In the genomic region with DNA sequence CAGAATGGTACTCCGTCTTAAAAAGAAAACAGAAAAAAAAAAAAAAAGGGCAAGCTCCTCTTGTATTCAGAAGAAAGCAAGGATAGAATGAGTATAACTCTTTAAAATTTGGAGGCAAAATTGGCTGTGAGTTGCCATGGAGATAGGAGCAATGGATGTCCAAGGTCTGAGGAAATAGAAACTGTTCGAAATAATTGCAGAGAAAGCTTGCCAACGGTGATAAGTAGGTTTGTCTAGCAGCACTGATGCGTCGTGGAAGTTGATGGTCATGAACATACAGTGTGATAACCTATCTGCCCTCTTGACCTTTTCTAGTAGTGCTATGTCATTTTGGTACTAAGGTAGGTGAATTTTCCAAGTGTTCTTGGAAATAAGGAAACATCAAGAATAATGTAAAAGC, we compare ENCODE assay signal across 29 cellular contexts. TPM values are rescaled to one million over a fixed set of nuclear protein-coding genes. Genes with fewer than 3 reads are reported as not detected.
DNase-seq lines count a peak whose midpoint lies in the region; ATAC-seq, FAIRE-seq and TF ChIP-seq lines count a peak whose summit lies in the region.
"Had no signal": no experiment of that assay in that cellular context is flagged by ENCODE, and none has a peak within 500 bp of the region (broad histone marks: within the 10 kb centered on the region; RNA-seq: fewer than 3 reads in every experiment).

No MANE protein-coding gene starts in this region.

- intact Hi-C loops in IMR-90 (cut with micrococcal nuclease) = no loop called here
- intact Hi-C loops in K562 (cut with micrococcal nuclease) = no loop called here
- intact Hi-C loops in activated T-helper 1 cell treated with anti-CD3 and anti-CD28 coated beads, Interleukin-12 subunit alpha, Interleukin-12 subunit beta, Interleukin-2, Interleukin-4 antibody, amounts not matched to agents 30 ng/mL and 10 ng/mL and 1 ng/mL, durations not matched to agents 14 hours and 24 hours and 36 hours (cut with micrococcal nuclease) = no loop called here

- no peak overlapping the region for H2BK5ac ChIP-seq in IMR-90 (ENCODE audit: low read depth, low read length, poor library complexity, severe bottlenecking)

- ATAC-seq in IMR-90 (ENCODE audit: low read depth) = no peak
- ATAC-seq in K562 = no peak
- ATAC-seq: HCT116 had no signal

- H3K79me2 ChIP-seq in K562 (ENCODE audit: control insufficient read depth, insufficient read depth, low read length) (peaks cover 31% of the 10 kb centered on the region), osteoblast (ENCODE audit: insufficient read depth, low read length) (peaks cover 75% of the 10 kb centered on the region)

- dilution Hi-C loops in IMR-90 (cut with HindIII; ENCODE audit: low sequenced_read_pairs, unreplicated experiment) = no loop called here

- H3K4ac ChIP-seq in IMR-90 (ENCODE audit: low read depth, low read length) = no peak overlapping the region

- no CpG with 5 or more reads among the region's 5 CpGs for WGBS in IMR-90 (ENCODE audit: extremely low coverage in 2 of 2, insufficient read length in 1 of 2), 2 experiments
- WGBS in K562 (ENCODE audit: insufficient coverage, low coverage, missing lambda C conversion rate) = 7% methylated on average over 4 of the region's 5 CpGs

- H3K4me3 ChIP-seq in IMR-90 (ENCODE audit: insufficient read depth, low read depth, low read length) = no peak overlapping the region
- no peak overlapping the region for H3K4me3 ChIP-seq in K562
- H3K4me3 ChIP-seq in osteoblast (ENCODE audit: insufficient read depth, low read length) = no peak overlapping the region
- H3K4me3 ChIP-seq: MG63, SJSA1 had no signal

- no peak overlapping the region for H3K4me3 Mint-ChIP-seq in activated T-helper 1 cell treated with anti-CD3 and anti-CD28 coated beads, Interleukin-12 subunit alpha, Interleukin-12 subunit beta, Interleukin-2, Interleukin-4 antibody, amounts not matched to agents 30 ng/mL and 10 ng/mL and 1 ng/mL, durations not matched to agents 14 hours and 24 hours and 36 hours

- peaks cover 4% of the 10 kb centered on the region for H3K27me3 Mint-ChIP-seq in activated T-helper 1 cell treated with anti-CD3 and anti-CD28 coated beads, Interleukin-12 subunit alpha, Interleukin-12 subunit beta, Interleukin-2, Interleukin-4 antibody, amounts not matched to agents 30 ng/mL and 10 ng/mL and 1 ng/mL, durations not matched to agents 14 hours and 24 hours and 36 hours (ENCODE audit: insufficient read depth)
- H3K27me3 Mint-ChIP-seq: CD4-positive, alpha-beta memory T cell had no signal

- in situ Hi-C loops in IMR-90 (cut with MboI; ENCODE audit: low sequenced_read_pairs) = no loop called here
- in situ Hi-C loops in K562 (cut with MboI) = no loop called here

- TF ChIP-seq CTCF in IMR-90 (conservative IDR thresholded peaks at IDR 0.05; ENCODE audit: low read depth, low read length) = no peak
- TF ChIP-seq CTCF in K562 (IDR thresholded peaks at IDR 0.05 in 2 of 3, conservative IDR thresholded peaks at IDR 0.05 in 1 of 3; ENCODE audit: insufficient read depth in 2 of 3, low read depth in 1 of 3, low read length in 3 of 3) = no peak
- TF ChIP-seq CTCF in osteoblast (IDR thresholded peaks at IDR 0.05; ENCODE audit: extremely low read depth, low read depth, low read length) = no peak

- TF ChIP-seq RAD21 in IMR-90 (IDR thresholded peaks at IDR 0.05; ENCODE audit: low read length) (no peak), K562 (CRISPR knock-in tag; conservative IDR thresholded peaks at IDR 0.05 in 1 of 2, IDR thresholded peaks at IDR 0.05 in 1 of 2) (no peak)

- no peaks in the 10 kb centered on the region for H3K9me3 Mint-ChIP-seq in activated T-helper 1 cell treated with anti-CD3 and anti-CD28 coated beads, Interleukin-12 subunit alpha, Interleukin-12 subunit beta, Interleukin-2, Interleukin-4 antibody, amounts not matched to agents 30 ng/mL and 10 ng/mL and 1 ng/mL, durations not matched to agents 14 hours and 24 hours and 36 hours
- H3K9me3 Mint-ChIP-seq: CD4-positive, alpha-beta memory T cell had no signal

- CTCF ChIA-PET in IMR-90 (lab: Yijun Ruan, JAX) = no interaction called here
- CTCF ChIA-PET in K562 (lab: Yijun Ruan, JAX; ENCODE audit: low intra/inter-chr PET ratio) = no interaction called here

- H3K9me3 ChIP-seq in IMR-90 (ENCODE audit: control insufficient read depth, insufficient read depth, low read length) (no peaks in the 10 kb centered on the region), K562 (replicated peaks; ENCODE audit: control insufficient read depth, insufficient read depth, low read depth, low read length) (no peaks in the 10 kb centered on the region), osteoblast (ENCODE audit: low read depth, low read length) (no peaks in the 10 kb centered on the region)
- H3K9me3 ChIP-seq: Caco-2, MG63, SJSA1 had no signal

- H2AK5ac ChIP-seq in IMR-90 (ENCODE audit: low read depth, low read length) = no peak overlapping the region

- H3K27ac ChIP-seq in IMR-90 (ENCODE audit: insufficient read depth, low read length) (no peak overlapping the region), K562 (ENCODE audit: extremely low read depth, low read depth, low read length) (no peak overlapping the region), osteoblast (ENCODE audit: low read depth, low read length) (no peak overlapping the region)
- H3K27ac ChIP-seq: HL-60, SJSA1 had no signal

- H3K4me1 ChIP-seq in IMR-90 (ENCODE audit: control insufficient read depth, insufficient read depth, low read length) (peaks cover 8% of the 10 kb centered on the region), K562 (replicated peaks in 1 of 2; ENCODE audit: control insufficient read depth in 2 of 2, insufficient read depth in 2 of 2, low read length in 2 of 2) (peaks cover 8 to 18% of the 10 kb centered on the region in 2 experiments; a peak in 4 of 5 replicates), osteoblast (ENCODE audit: insufficient read depth, low read length) (peaks cover 14% of the 10 kb centered on the region)
- H3K4me1 ChIP-seq: Caco-2 had no signal

- no peak overlapping the region for H3K14ac ChIP-seq in IMR-90 (replicated peaks; ENCODE audit: low read depth, low read length)

- H3K9ac ChIP-seq in IMR-90 (ENCODE audit: low read depth, low read length) (no peak overlapping the region), K562 (ENCODE audit: insufficient read depth in 1 of 2, low read depth in 2 of 2, low read length in 2 of 2) (no peak overlapping the region)

- H2AFZ ChIP-seq in IMR-90 (replicated peaks; ENCODE audit: low read length, poor library complexity) (no peak overlapping the region), K562 (ENCODE audit: low read depth, low read length) (no peak overlapping the region), osteoblast (ENCODE audit: low read length) (no peak overlapping the region)

- H3K56ac ChIP-seq in IMR-90 (ENCODE audit: extremely low read depth, insufficient read depth, low read length) = no peak overlapping the region

- H2AK9ac ChIP-seq in IMR-90 (replicated peaks; ENCODE audit: low read depth, low read length, poor library complexity) = no peak overlapping the region

- peaks cover 11 to 70% of the 10 kb centered on the region in 2 experiments for H3K79me1 ChIP-seq in IMR-90 (ENCODE audit: low read depth in 1 of 2, low read length in 2 of 2)

- no peak overlapping the region for H4K5ac ChIP-seq in IMR-90 (ENCODE audit: low read depth, low read length)

- peaks cover 64% of the 10 kb centered on the region for H3K4me1 Mint-ChIP-seq in activated T-helper 1 cell treated with anti-CD3 and anti-CD28 coated beads, Interleukin-12 subunit alpha, Interleukin-12 subunit beta, Interleukin-2, Interleukin-4 antibody, amounts not matched to agents 30 ng/mL and 10 ng/mL and 1 ng/mL, durations not matched to agents 14 hours and 24 hours and 36 hours (ENCODE audit: low read depth)

- H4K8ac ChIP-seq in IMR-90 (ENCODE audit: low read depth in 2 of 2, low read length in 2 of 2) = no peak overlapping the region

- DNase-seq in GM12891 (ENCODE audit: insufficient read length, low spot score) = no peak
- no peak for DNase-seq in IMR-90
- no peak for DNase-seq in K562 (ENCODE audit: extremely low read depth in 1 of 4, low spot score in 3 of 4)
- DNase-seq in osteoblast (ENCODE audit: insufficient read length, low spot score, missing footprints) = peak; percentile 51
- no peak for DNase-seq in OCI-M2 (lab: John Stamatoyannopoulos, UW; ENCODE audit: unreplicated experiment)
- DNase-seq in islet precursor cell = no peak
- DNase-seq in activated T-helper 1 cell treated with anti-CD3 and anti-CD28 coated beads, Interleukin-12 subunit alpha, Interleukin-12 subunit beta, Interleukin-2, Interleukin-4 antibody, amounts not matched to agents 30 ng/mL and 10 ng/mL and 1 ng/mL, durations not matched to agents 14 hours and 24 hours and 36 hours (ENCODE audit: low spot score) = no peak
- DNase-seq: C1 segment of cervical spinal cord; Caco-2; CD4-positive, alpha-beta memory T cell; DMS 273 treated with DMSO at 0.1 percent for 48 hours; DMS79; EL; GDM1; Kasumi-1; MG63; NCI-H2029; NCI-H446 treated with DMSO at 0.1 percent for 48 hours; NCI-H526; NCI-H82; NK-92 treated with Interleukin-12 subunit alpha and Interleukin-12 subunit beta, amount 100 ng/mL, for 24 hours; Right ventricle myocardium superior; RPMI8226 had no signal

- no peak overlapping the region for H3K18ac ChIP-seq in IMR-90 (ENCODE audit: low read depth, low read length)

- H3K27me3 ChIP-seq in IMR-90 (ENCODE audit: control insufficient read depth, insufficient read depth, low read length) = no peaks in the 10 kb centered on the region
- H3K27me3 ChIP-seq in K562 (ENCODE audit: control insufficient read depth in 2 of 2, insufficient read depth in 2 of 2, low read length in 2 of 2) = no peaks in the 10 kb centered on the region
- H3K27me3 ChIP-seq in osteoblast (ENCODE audit: insufficient read depth, low read length) = no peaks in the 10 kb centered on the region
- H3K27me3 ChIP-seq: MG63, SJSA1 had no signal

- no peak overlapping the region for H2BK15ac ChIP-seq in IMR-90 (ENCODE audit: low read depth, low read length)

- H2BK20ac ChIP-seq in IMR-90 (ENCODE audit: low read depth, low read length) = no peak overlapping the region

- 0 out of 2 replicates have a peak overlapping the region, but pooled peaks have one; percentile 14 for H3K23ac ChIP-seq in IMR-90 (ENCODE audit: low read depth, low read length)

- BruUV-seq in IMR-90 (replicated peaks; lab: Mats Ljungman, UMichigan) = no TSS peak
- BruUV-seq in K562 (replicated peaks; lab: Mats Ljungman, UMichigan) = no TSS peak

- H3K27ac Mint-ChIP-seq in activated T-helper 1 cell treated with anti-CD3 and anti-CD28 coated beads, Interleukin-12 subunit alpha, Interleukin-12 subunit beta, Interleukin-2, Interleukin-4 antibody, amounts not matched to agents 30 ng/mL and 10 ng/mL and 1 ng/mL, durations not matched to agents 14 hours and 24 hours and 36 hours = no peak overlapping the region

- no peak overlapping the region for H4K91ac ChIP-seq in IMR-90 (ENCODE audit: insufficient read depth, low read depth, low read length)

- H3K9me1 ChIP-seq in IMR-90 (ENCODE audit: insufficient read depth, low read length) = peaks cover 17% of the 10 kb centered on the region
- H3K9me1 ChIP-seq in K562 (ENCODE audit: control insufficient read depth, insufficient read depth, low read length) = no peaks in the 10 kb centered on the region

- peaks cover 3% of the 10 kb centered on the region for H3K36me3 Mint-ChIP-seq in activated T-helper 1 cell treated with anti-CD3 and anti-CD28 coated beads, Interleukin-12 subunit alpha, Interleukin-12 subunit beta, Interleukin-2, Interleukin-4 antibody, amounts not matched to agents 30 ng/mL and 10 ng/mL and 1 ng/mL, durations not matched to agents 14 hours and 24 hours and 36 hours (ENCODE audit: low read depth)

- FAIRE-seq in GM12891 (lab: Jason Lieb, UNC) (peak; percentile 31), K562 (lab: Jason Lieb, UNC) (peak; percentile 23)
- FAIRE-seq: GM12892, H1 had no signal

- no peak overlapping the region for H2BK120ac ChIP-seq in IMR-90 (ENCODE audit: low read depth, low read length)

- no peaks in the 10 kb centered on the region; the same call in 1 of the 2 replicates for H3K36me3 ChIP-seq in IMR-90 (ENCODE audit: control insufficient read depth, insufficient read depth, low read length)
- H3K36me3 ChIP-seq in K562 (ENCODE audit: control insufficient read depth, insufficient read depth, low read length) = no peaks in the 10 kb centered on the region
- no peaks in the 10 kb centered on the region for H3K36me3 ChIP-seq in osteoblast (ENCODE audit: insufficient read depth, low read length)

- POLR2A ChIA-PET in IMR-90 (lab: Charles Lee; ENCODE audit: unreplicated experiment) = no interaction called here
- POLR2A ChIA-PET in K562 (lab: Yijun Ruan, JAX) = interaction anchor here (1.2 to 1.7 kb wide), 2 partner anchors 9 to 13 kb away, joined by 3 to 7 read pairs; no protein-coding TSS in a partner anchor

- TF ChIP-seq POLR2A in GM12891 (IDR thresholded peaks at IDR 0.05; ENCODE audit: low read depth, low read length) (no peak), IMR-90 (IDR thresholded peaks at IDR 0.05; ENCODE audit: low read depth, low read length) (no peak), K562 (conservative IDR thresholded peaks at IDR 0.05) (no peak)

- TF ChIP-seq EP300 in K562 (IDR thresholded peaks at IDR 0.05; ENCODE audit: low read length) = no peak

- no peak overlapping the region; the same call in 1 of the 2 replicates for H3K4me2 ChIP-seq in IMR-90 (ENCODE audit: low read depth, low read length)
- no peak overlapping the region for H3K4me2 ChIP-seq in K562 (ENCODE audit: insufficient read depth, low read length)
- H3K4me2 ChIP-seq in osteoblast (ENCODE audit: insufficient read depth, low read length) = no peak overlapping the region

- peaks cover 41% of the 10 kb centered on the region for H4K20me1 ChIP-seq in IMR-90 (ENCODE audit: insufficient read depth, low read length)
- peaks cover 10% of the 10 kb centered on the region; the same call in 1 of the 2 replicates for H4K20me1 ChIP-seq in K562 (replicated peaks; ENCODE audit: control insufficient read depth, insufficient read depth, low read length)
- H4K20me1 ChIP-seq in osteoblast (ENCODE audit: insufficient read depth, low read length) = peaks cover 30% of the 10 kb centered on the region

RNA-seq across cellular contexts. Expression of a gene that starts 3.0 kb away (rescaled TPM):
- 4.7 TPM for polyA plus RNA-seq in GM12891 (2012; ENCODE audit: low read depth, missing spikeins)
- total RNA-seq in IMR-90 (2012; rRNA removed) (16.0 and 16.9 TPM in 2 replicates), K562 (2014; rRNA removed) (3.7 and 6.3 TPM in 2 replicates), K562 (2014; rRNA removed; fragmentation: Illumina TruSeq; extraction: Trizol) (7.7 and 9.0 TPM in 2 replicates), K562 (2015; rRNA removed; fragmentation: Illumina TruSeq; extraction: Trizol) (9.0 and 10.4 TPM in 2 replicates), K562 (2021) (5.4 and 7.6 TPM in 2 replicates), osteoblast (15.2 and 15.9 TPM in 2 replicates)
- polyA plus RNA-seq in IMR-90 (2012; rRNA removed) (8.0 and 10.5 TPM in 2 replicates), K562 (2011; rRNA removed) (11.3 and 13.3 TPM in 2 replicates), K562 (2014; fragmentation: Illumina TruSeq; extraction: Trizol) (9.1 and 9.3 TPM in 2 replicates), K562 (2014; fragmentation: Nextera tagmentation; extraction: Ambion mirVana) (1 to 10 TPM; 1.9 to 2.0 TPM), K562 (2014; rRNA removed) (7.1 and 9.9 TPM in 2 replicates)
- 2.8 and 3.5 TPM in 2 replicates for polyA plus RNA-seq in IMR-90 (2012; cell fraction: cytosol; rRNA removed)
- 8.8 and 35.7 TPM in 2 replicates for polyA plus RNA-seq in IMR-90 (2012; cell fraction: nucleus; rRNA removed; ENCODE audit: low replicate concordance)
- total RNA-seq in K562 (2011; cell fraction: chromatin; rRNA removed; ENCODE audit: low replicate concordance) = 7.5 and 17.7 TPM in 2 replicates
- total RNA-seq in K562 (2011; cell fraction: nucleolus; rRNA removed) = 4.7 and 5.3 TPM in 2 replicates
- 11.8 and 17.6 TPM in 2 replicates for total RNA-seq in K562 (2011; cell fraction: nucleoplasm; rRNA removed)
- 5.2 and 7.1 TPM in 2 replicates for polyA plus RNA-seq in K562 (2011; cell fraction: cytosol; rRNA removed)
- polyA plus RNA-seq in K562 (2011; cell fraction: nucleus; rRNA removed) = 14.5 and 17.2 TPM in 2 replicates
- polyA plus RNA-seq in K562 (2012) = 7.7 and 9.9 TPM in 2 replicates
- 5.8 and 7.7 TPM in 2 replicates for polyA minus RNA-seq in K562 (2011; rRNA and poly(A)+ RNA removed)
- 2.8 and 3.3 TPM in 2 replicates for polyA minus RNA-seq in K562 (2011; cell fraction: cytosol; rRNA and poly(A)+ RNA removed)
- 7.3 and 9.2 TPM in 2 replicates for polyA minus RNA-seq in K562 (2011; cell fraction: nucleus; rRNA and poly(A)+ RNA removed)
- total RNA-seq in activated T-helper 1 cell treated with anti-CD3 and anti-CD28 coated beads, Interleukin-12 subunit alpha, Interleukin-12 subunit beta, Interleukin-2, Interleukin-4 antibody, amounts not matched to agents 30 ng/mL and 10 ng/mL and 1 ng/mL, durations not matched to agents 14 hours and 24 hours and 36 hours = 12.7 and 16.3 TPM in 2 replicates

RNA-seq across cellular contexts. Expression of a gene that starts 10.0 kb away (rescaled TPM):
- polyA plus RNA-seq in GM12891 (2012; ENCODE audit: low read depth, missing spikeins) = not detected
- not detected in 2 replicates for total RNA-seq in IMR-90 (2012; rRNA removed)
- 0.13 TPM in 1 of 2 replicates, not detected in the other for polyA plus RNA-seq in IMR-90 (2012; rRNA removed)
- polyA plus RNA-seq in IMR-90 (2012; cell fraction: cytosol; rRNA removed) = not detected in 2 replicates
- not detected in 2 replicates for polyA plus RNA-seq in IMR-90 (2012; cell fraction: nucleus; rRNA removed; ENCODE audit: low replicate concordance)
- not detected in 2 replicates for total RNA-seq in K562 (2011; cell fraction: chromatin; rRNA removed; ENCODE audit: low replicate concordance)
- not detected in 2 replicates for total RNA-seq in K562 (2011; cell fraction: nucleolus; rRNA removed)
- not detected in 2 replicates for total RNA-seq in K562 (2011; cell fraction: nucleoplasm; rRNA removed)
- not detected in 2 replicates for total RNA-seq in K562 (2014; rRNA removed)
- not detected in 2 replicates for total RNA-seq in K562 (2014; rRNA removed; fragmentation: Illumina TruSeq; extraction: Trizol)
- total RNA-seq in K562 (2015; rRNA removed; fragmentation: Illumina TruSeq; extraction: Trizol) = not detected in 2 replicates
- not detected in 2 replicates for total RNA-seq in K562 (2021)
- polyA plus RNA-seq in K562 (2011; rRNA removed) = not detected in 2 replicates
- not detected in 2 replicates for polyA plus RNA-seq in K562 (2011; cell fraction: cytosol; rRNA removed)
- polyA plus RNA-seq in K562 (2011; cell fraction: nucleus; rRNA removed) = not detected in 2 replicates
- 0.14 and 0.15 TPM in 2 replicates for polyA plus RNA-seq in K562 (2012)
- polyA plus RNA-seq in K562 (2014; fragmentation: Illumina TruSeq; extraction: Trizol) = not detected in 2 replicates
- polyA plus RNA-seq in K562 (2014; fragmentation: Nextera tagmentation; extraction: Ambion mirVana) = under 1 TPM; 0.06 to 0.08 TPM
- polyA plus RNA-seq in K562 (2014; rRNA removed) = not detected in 2 replicates
- not detected in 2 replicates for polyA minus RNA-seq in K562 (2011; rRNA and poly(A)+ RNA removed)
- not detected in 2 replicates for polyA minus RNA-seq in K562 (2011; cell fraction: cytosol; rRNA and poly(A)+ RNA removed)
- polyA minus RNA-seq in K562 (2011; cell fraction: nucleus; rRNA and poly(A)+ RNA removed) = not detected in 2 replicates
- not detected in 2 replicates for total RNA-seq in osteoblast
- not detected in 2 replicates for total RNA-seq in activated T-helper 1 cell treated with anti-CD3 and anti-CD28 coated beads, Interleukin-12 subunit alpha, Interleukin-12 subunit beta, Interleukin-2, Interleukin-4 antibody, amounts not matched to agents 30 ng/mL and 10 ng/mL and 1 ng/mL, durations not matched to agents 14 hours and 24 hours and 36 hours
- total RNA-seq: A673; Caco-2; CD4-positive, alpha-beta memory T cell; H1; Right ventricle myocardium superior; SJSA1 had no signal
- polyA plus RNA-seq: H1 had no signal

RNA-seq across cellular contexts. Expression of a gene that starts 57.7 kb away (rescaled TPM):
- polyA plus RNA-seq in GM12891 (2012; ENCODE audit: low read depth, missing spikeins) = 262 TPM
- 234 and 284 TPM in 2 replicates for total RNA-seq in IMR-90 (2012; rRNA removed)
- 187 and 191 TPM in 2 replicates for polyA plus RNA-seq in IMR-90 (2012; rRNA removed)
- 40.3 and 57.1 TPM in 2 replicates for polyA plus RNA-seq in IMR-90 (2012; cell fraction: cytosol; rRNA removed)
- 35.9 and 194 TPM in 2 replicates for polyA plus RNA-seq in IMR-90 (2012; cell fraction: nucleus; rRNA removed; ENCODE audit: low replicate concordance)
- 251 and 452 TPM in 2 replicates for total RNA-seq in K562 (2011; cell fraction: chromatin; rRNA removed; ENCODE audit: low replicate concordance)
- 131 and 173 TPM in 2 replicates for total RNA-seq in K562 (2011; cell fraction: nucleolus; rRNA removed)
- 216 and 244 TPM in 2 replicates for total RNA-seq in K562 (2011; cell fraction: nucleoplasm; rRNA removed)
- total RNA-seq in K562 (2014; rRNA removed) = 177 and 222 TPM in 2 replicates
- 398 and 437 TPM in 2 replicates for total RNA-seq in K562 (2014; rRNA removed; fragmentation: Illumina TruSeq; extraction: Trizol)
- total RNA-seq in K562 (2015; rRNA removed; fragmentation: Illumina TruSeq; extraction: Trizol) = 384 and 413 TPM in 2 replicates
- 319 and 329 TPM in 2 replicates for total RNA-seq in K562 (2021)
- 426 and 516 TPM in 2 replicates for polyA plus RNA-seq in K562 (2011; rRNA removed)
- 160 and 274 TPM in 2 replicates for polyA plus RNA-seq in K562 (2011; cell fraction: cytosol; rRNA removed)
- 298 and 366 TPM in 2 replicates for polyA plus RNA-seq in K562 (2011; cell fraction: nucleus; rRNA removed)
- polyA plus RNA-seq in K562 (2012) = 317 and 421 TPM in 2 replicates
- 299 and 316 TPM in 2 replicates for polyA plus RNA-seq in K562 (2014; fragmentation: Illumina TruSeq; extraction: Trizol)
- 100 to 1,000 TPM; 284 to 424 TPM for polyA plus RNA-seq in K562 (2014; fragmentation: Nextera tagmentation; extraction: Ambion mirVana)
- 250 and 291 TPM in 2 replicates for polyA plus RNA-seq in K562 (2014; rRNA removed)
- polyA minus RNA-seq in K562 (2011; rRNA and poly(A)+ RNA removed) = 744 and 857 TPM in 2 replicates
- polyA minus RNA-seq in K562 (2011; cell fraction: cytosol; rRNA and poly(A)+ RNA removed) = 153 and 211 TPM in 2 replicates
- polyA minus RNA-seq in K562 (2011; cell fraction: nucleus; rRNA and poly(A)+ RNA removed) = 115 and 197 TPM in 2 replicates
- 157 and 166 TPM in 2 replicates for total RNA-seq in osteoblast
- total RNA-seq in activated T-helper 1 cell treated with anti-CD3 and anti-CD28 coated beads, Interleukin-12 subunit alpha, Interleukin-12 subunit beta, Interleukin-2, Interleukin-4 antibody, amounts not matched to agents 30 ng/mL and 10 ng/mL and 1 ng/mL, durations not matched to agents 14 hours and 24 hours and 36 hours = 235 and 260 TPM in 2 replicates
